Comparison of ENCODE assay signal across 15 cellular contexts in the genomic region with DNA sequence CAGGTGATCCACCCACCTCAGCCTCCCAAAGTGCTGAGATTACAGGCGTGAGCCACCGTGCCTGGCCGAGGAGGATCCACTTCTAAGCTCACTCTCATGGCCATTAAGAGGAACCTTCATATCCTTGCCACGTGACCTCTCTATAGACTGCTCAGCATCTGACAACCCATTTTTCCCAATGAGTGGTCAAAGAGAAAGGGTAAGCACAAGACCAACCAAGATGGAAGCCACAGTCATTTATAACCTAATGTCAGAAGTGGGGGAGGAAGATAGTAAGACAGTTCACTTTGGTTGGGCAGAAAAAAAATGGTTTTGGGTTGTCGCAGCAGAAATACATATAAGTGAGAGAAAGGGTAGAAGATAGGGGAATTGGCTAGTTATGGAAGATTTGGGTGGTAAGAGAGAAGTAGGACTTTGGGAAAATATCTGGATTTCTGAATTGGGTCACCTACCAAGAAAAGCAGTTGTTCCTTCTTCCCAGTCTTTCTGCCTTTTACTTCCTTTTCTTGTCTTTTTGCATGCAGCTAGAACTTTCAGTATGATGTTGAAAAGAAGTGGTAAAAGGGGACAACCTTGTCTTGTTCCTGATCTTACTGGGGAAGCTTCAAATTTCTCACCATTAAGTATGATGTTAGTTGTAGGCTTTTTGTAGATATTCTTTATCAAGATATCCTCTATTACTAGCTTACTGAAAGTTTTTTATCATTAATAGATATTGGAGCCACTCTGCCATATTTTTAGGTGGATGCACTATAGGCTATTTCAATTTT.
"Had no signal": no experiment of that assay in that cellular context is flagged by ENCODE, and none has a peak within 500 bp of the region (broad histone marks: within the 10 kb centered on the region; RNA-seq: fewer than 3 reads in every experiment).

No MANE protein-coding gene starts in this region.

- H3K4me3 Mint-ChIP-seq: activated naive CD4-positive, alpha-beta T cell treated with anti-CD3 and anti-CD28 coated beads, Interleukin-2, amount 50 U/mL, for 24 hours; central memory CD8-positive, alpha-beta T cell; nephron progenitor cell had no signal

- ATAC-seq: lower lobe of right lung; stimulated activated naive CD8-positive, alpha-beta T cell treated with anti-CD3 and anti-CD28 coated beads, Interleukin-15, Interleukin-2, amounts not matched to agents 100 U/mL and 50 U/mL, for 24 hours had no signal

- H3K27ac Mint-ChIP-seq: activated naive CD4-positive, alpha-beta T cell treated with anti-CD3 and anti-CD28 coated beads, Interleukin-2, amount 50 U/mL, for 24 hours; nephron progenitor cell had no signal

- H3K27me3 Mint-ChIP-seq: activated naive CD4-positive, alpha-beta T cell treated with anti-CD3 and anti-CD28 coated beads, Interleukin-2, amount 50 U/mL, for 24 hours; central memory CD8-positive, alpha-beta T cell had no signal

- DNase-seq: activated CD4-positive, alpha-beta T cell treated with anti-CD3 and anti-CD28 coated beads, Interleukin-2, amount 50 U/mL, for 4 hours; activated gamma-delta T cell; erythroblast; foreskin melanocyte; lower lobe of right lung; nephron progenitor cell; occipital lobe; retina; spleen; stimulated activated CD8-positive, alpha-beta memory T cell treated with anti-CD3 and anti-CD28 coated beads, Interleukin-4, amount 100 ng/mL, for 48 hours; stimulated activated naive CD8-positive, alpha-beta T cell treated with anti-CD3 and anti-CD28 coated beads, Interleukin-15, Interleukin-2, amounts not matched to agents 100 U/mL and 50 U/mL, for 24 hours; transverse colon; WERI-Rb-1 had no signal

- H3K4me1 Mint-ChIP-seq: nephron progenitor cell had no signal
